In the genomic region with DNA sequence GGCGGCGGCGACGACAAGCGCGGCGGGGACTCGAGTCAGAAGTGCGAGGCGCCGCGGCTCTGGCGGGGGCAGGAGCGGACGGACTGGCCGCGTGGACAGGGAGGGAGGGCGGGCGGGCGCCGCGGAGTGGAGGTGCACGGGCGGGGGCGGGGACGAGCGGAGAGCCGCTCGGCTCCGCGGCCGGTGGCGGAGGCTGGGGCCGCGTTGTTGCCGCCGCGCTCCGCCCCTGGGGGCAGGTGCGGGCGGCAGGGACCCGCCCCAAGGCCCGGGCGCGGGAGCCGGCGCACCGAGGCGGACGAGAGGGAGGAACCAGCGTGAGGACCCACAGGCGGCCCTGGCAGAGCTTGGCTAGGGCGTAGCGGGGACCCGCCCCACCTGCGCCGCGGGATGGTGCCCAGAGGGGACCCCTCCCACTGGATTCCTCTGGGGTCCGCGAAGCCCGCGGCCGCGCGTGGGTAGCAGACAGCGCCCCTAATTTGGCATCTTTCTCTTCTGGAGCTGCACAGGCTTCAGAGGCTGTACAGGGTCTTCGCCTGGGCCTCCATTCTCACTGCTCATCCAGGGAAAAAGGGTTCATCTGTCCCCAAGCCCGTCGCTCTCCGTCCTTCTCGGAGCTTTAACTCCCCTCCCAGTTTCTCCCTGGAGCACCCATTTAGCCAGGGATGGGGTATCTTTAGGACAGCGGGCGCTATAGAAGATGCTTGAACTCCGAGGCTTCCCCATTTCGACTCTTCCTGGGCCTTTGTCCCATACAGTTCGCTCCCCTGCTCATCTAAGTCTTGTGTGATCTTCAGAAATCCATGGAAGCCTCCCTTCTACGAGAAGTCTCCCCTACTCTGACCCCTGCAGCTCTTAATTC, we compare ENCODE assay signal across 8 cellular contexts. TPM values are rescaled to one million over a fixed set of nuclear protein-coding genes. Genes with fewer than 3 reads are reported as not detected.
A peak's percentile ranks its signal among the peaks of the same experiment; 100 is the strongest.
DNase-seq lines count a peak whose midpoint lies in the region; ATAC-seq and TF ChIP-seq lines count a peak whose summit lies in the region.

Gene TMEM163 (minus strand): TSS at position 45 of the 859 bp plus-strand sequence.

- H3K4me3 Mint-ChIP-seq in activated T-helper 1 cell treated with anti-CD3 and anti-CD28 coated beads, Interleukin-12 subunit alpha, Interleukin-12 subunit beta, Interleukin-2, Interleukin-4 antibody, amounts not matched to agents 30 ng/mL and 10 ng/mL and 1 ng/mL, durations not matched to agents 14 hours and 24 hours and 36 hours = peak within 1 kb of the TSS; percentile 81
- peak within 1 kb of the TSS; percentile 81 for H3K4me3 Mint-ChIP-seq in glutamatergic neuron (ENCODE audit: unreplicated experiment)

- H2BK12ac ChIP-seq in trophoblast cell (ENCODE audit: low read length) = no peak within 1 kb of the TSS

- no peak within 1 kb of the TSS for H3K18ac ChIP-seq in trophoblast cell (ENCODE audit: low read length)

- H3K27ac ChIP-seq in trophoblast cell (ENCODE audit: low read depth, low read length) = no peak within 1 kb of the TSS

- ATAC-seq in HG03097 (IDR thresholded peaks at IDR 0.05; ENCODE audit: low FRiP score, unreplicated experiment) = no peak

- peaks cover 4% of the 10 kb centered on the region for H3K9me3 ChIP-seq in trophoblast cell (ENCODE audit: insufficient read depth, low read depth, low read length)

- intact Hi-C loops in activated T-helper 1 cell treated with anti-CD3 and anti-CD28 coated beads, Interleukin-12 subunit alpha, Interleukin-12 subunit beta, Interleukin-2, Interleukin-4 antibody, amounts not matched to agents 30 ng/mL and 10 ng/mL and 1 ng/mL, durations not matched to agents 14 hours and 24 hours and 36 hours (cut with micrococcal nuclease) = loop anchor here (5.0 to 10.0 kb wide), 2 partner anchors 264 to 602 kb away; no protein-coding TSS in a partner anchor

- peak within 1 kb of the TSS; percentile 28 for H3K4me3 ChIP-seq in Jurkat, Clone E6-1 (ENCODE audit: low read length)
- peak within 1 kb of the TSS; percentile 56 for H3K4me3 ChIP-seq in trophoblast cell (ENCODE audit: low read depth, low read length)

- H4K12ac ChIP-seq in trophoblast cell (ENCODE audit: low read depth, low read length) = no peak within 1 kb of the TSS

- peak within 1 kb of the TSS; percentile 87 for H3K4me2 ChIP-seq in trophoblast cell (ENCODE audit: low read length)

- TF ChIP-seq CTCF in glutamatergic neuron (IDR thresholded peaks at IDR 0.05; ENCODE audit: partially characterized antibody, unreplicated experiment) = no peak

- no peaks in the 10 kb centered on the region for H3K79me2 ChIP-seq in trophoblast cell (ENCODE audit: control insufficient read depth, insufficient read depth, low read length, poor library complexity)

- no peak within 1 kb of the TSS for H2BK5ac ChIP-seq in trophoblast cell (ENCODE audit: low read depth, low read length, poor library complexity)

- H4K91ac ChIP-seq in trophoblast cell (ENCODE audit: low read depth, low read length) = no peak within 1 kb of the TSS

- H2AFZ ChIP-seq in trophoblast cell (ENCODE audit: insufficient read depth, low read length, poor library complexity) = peak within 1 kb of the TSS; percentile 66

- peak; percentile 7 to 15 for DNase-seq in activated CD4-positive, alpha-beta T cell treated with anti-CD3 and anti-CD28 coated beads for 4 hours
- no peak for DNase-seq in activated CD4-positive, alpha-beta T cell treated with anti-CD3 and anti-CD28 coated beads, Interleukin-2, amount 50 U/mL, for 4 hours
- no peak for DNase-seq in Jurkat, Clone E6-1 (ENCODE audit: low read depth, low spot score)
- no peak for DNase-seq in activated T-helper 1 cell treated with anti-CD3 and anti-CD28 coated beads, Interleukin-12 subunit alpha, Interleukin-12 subunit beta, Interleukin-2, Interleukin-4 antibody, amounts not matched to agents 30 ng/mL and 10 ng/mL and 1 ng/mL, durations not matched to agents 14 hours and 24 hours and 36 hours (ENCODE audit: low spot score)
- DNase-seq in glutamatergic neuron (peak; percentile 61), trophoblast cell (peak in 1 of 2 donors; percentile 50), D341Med (ENCODE audit: low spot score) (no peak)

- H3K9ac ChIP-seq in trophoblast cell (ENCODE audit: low read length) = no peak within 1 kb of the TSS

- WGBS in trophoblast cell (ENCODE audit: extremely low coverage, insufficient coverage, insufficient read length) = no CpG with 5 or more reads among the region's 77 CpGs

- H3K27me3 Mint-ChIP-seq in activated T-helper 1 cell treated with anti-CD3 and anti-CD28 coated beads, Interleukin-12 subunit alpha, Interleukin-12 subunit beta, Interleukin-2, Interleukin-4 antibody, amounts not matched to agents 30 ng/mL and 10 ng/mL and 1 ng/mL, durations not matched to agents 14 hours and 24 hours and 36 hours (ENCODE audit: insufficient read depth) = peaks cover 66% of the 10 kb centered on the region
- H3K27me3 Mint-ChIP-seq in glutamatergic neuron (ENCODE audit: unreplicated experiment) = peaks cover 12% of the 10 kb centered on the region

- H4K8ac ChIP-seq in trophoblast cell (ENCODE audit: low read depth, low read length) = no peak within 1 kb of the TSS

- no peak within 1 kb of the TSS for H3K23ac ChIP-seq in trophoblast cell (ENCODE audit: low read length)

- H3K27ac Mint-ChIP-seq in activated T-helper 1 cell treated with anti-CD3 and anti-CD28 coated beads, Interleukin-12 subunit alpha, Interleukin-12 subunit beta, Interleukin-2, Interleukin-4 antibody, amounts not matched to agents 30 ng/mL and 10 ng/mL and 1 ng/mL, durations not matched to agents 14 hours and 24 hours and 36 hours = no peak within 1 kb of the TSS
- H3K27ac Mint-ChIP-seq in glutamatergic neuron (ENCODE audit: unreplicated experiment) = peak within 1 kb of the TSS; percentile 35

- H3K36me3 Mint-ChIP-seq in activated T-helper 1 cell treated with anti-CD3 and anti-CD28 coated beads, Interleukin-12 subunit alpha, Interleukin-12 subunit beta, Interleukin-2, Interleukin-4 antibody, amounts not matched to agents 30 ng/mL and 10 ng/mL and 1 ng/mL, durations not matched to agents 14 hours and 24 hours and 36 hours (ENCODE audit: low read depth) = no peaks in the 10 kb centered on the region
- H3K36me3 Mint-ChIP-seq in glutamatergic neuron (ENCODE audit: unreplicated experiment) = peaks cover 3% of the 10 kb centered on the region

- H3K27me3 ChIP-seq in trophoblast cell (ENCODE audit: insufficient read depth, low read length) = peaks cover 40% of the 10 kb centered on the region

- H3K9me3 Mint-ChIP-seq in activated T-helper 1 cell treated with anti-CD3 and anti-CD28 coated beads, Interleukin-12 subunit alpha, Interleukin-12 subunit beta, Interleukin-2, Interleukin-4 antibody, amounts not matched to agents 30 ng/mL and 10 ng/mL and 1 ng/mL, durations not matched to agents 14 hours and 24 hours and 36 hours = no peaks in the 10 kb centered on the region
- peaks cover 12% of the 10 kb centered on the region for H3K9me3 Mint-ChIP-seq in glutamatergic neuron (ENCODE audit: unreplicated experiment)

- H3K36me3 ChIP-seq in trophoblast cell (ENCODE audit: control insufficient read depth in 1 of 2, insufficient read depth in 2 of 2, low read length in 2 of 2) = no peaks in the 10 kb centered on the region

- H2AK5ac ChIP-seq in trophoblast cell (ENCODE audit: low read length) = no peak within 1 kb of the TSS

- peaks cover 10% of the 10 kb centered on the region for H3K4me1 Mint-ChIP-seq in activated T-helper 1 cell treated with anti-CD3 and anti-CD28 coated beads, Interleukin-12 subunit alpha, Interleukin-12 subunit beta, Interleukin-2, Interleukin-4 antibody, amounts not matched to agents 30 ng/mL and 10 ng/mL and 1 ng/mL, durations not matched to agents 14 hours and 24 hours and 36 hours (ENCODE audit: low read depth)
- H3K4me1 Mint-ChIP-seq in glutamatergic neuron (ENCODE audit: low read depth, unreplicated experiment) = peaks cover 28% of the 10 kb centered on the region

- no peak within 1 kb of the TSS for H3K14ac ChIP-seq in trophoblast cell (ENCODE audit: low read length)

- no peak within 1 kb of the TSS for H2BK120ac ChIP-seq in trophoblast cell (ENCODE audit: insufficient read depth, low read length, poor library complexity)

- H3K4me1 ChIP-seq in trophoblast cell (ENCODE audit: control insufficient read depth in 1 of 2, insufficient read depth in 2 of 2, low read length in 2 of 2) = peaks cover 10 to 15% of the 10 kb centered on the region in 2 experiments

- H3K79me1 ChIP-seq in trophoblast cell (ENCODE audit: low read length) = no peaks in the 10 kb centered on the region

- no peak within 1 kb of the TSS for H3K4ac ChIP-seq in trophoblast cell (ENCODE audit: low read depth, low read length)

RNA-seq across cellular contexts. Expression of gene TMEM163, which starts in this region (rescaled TPM):
- polyA plus RNA-seq in Jurkat, Clone E6-1 (2012; ENCODE audit: insufficient read depth, insufficient read length) = 0.61 TPM
- total RNA-seq in activated T-helper 1 cell treated with anti-CD3 and anti-CD28 coated beads, Interleukin-12 subunit alpha, Interleukin-12 subunit beta, Interleukin-2, Interleukin-4 antibody, amounts not matched to agents 30 ng/mL and 10 ng/mL and 1 ng/mL, durations not matched to agents 14 hours and 24 hours and 36 hours = 0.12 and 0.21 TPM in 2 replicates
- 27.7 TPM for total RNA-seq in glutamatergic neuron (ENCODE audit: unreplicated experiment)
- polyA plus RNA-seq in trophoblast cell (2013) = 0.36 and 0.41 TPM in 2 replicates

Comparison
In these comparisons a context has a peak if more than half of its experiments do, and no peak if none do; other contexts are left out.
1. RNA of gene TMEM163 (total RNA-seq): 27.7 TPM in glutamatergic neuron (single experiment); 0.12 to 0.21 TPM in activated T-helper 1 cell treated with anti-CD3 and anti-CD28 coated beads, Interleukin-12 subunit alpha, Interleukin-12 subunit beta, Interleukin-2, Interleukin-4 antibody, amounts not matched to agents 30 ng/mL and 10 ng/mL and 1 ng/mL, durations not matched to agents 14 hours and 24 hours and 36 hours; every median in the first group is over 10 times any median in the second.
2. DNase-seq: peak in activated CD4-positive, alpha-beta T cell treated with anti-CD3 and anti-CD28 coated beads for 4 hours (2 of 2) and glutamatergic neuron (single experiment); none in activated CD4-positive, alpha-beta T cell treated with anti-CD3 and anti-CD28 coated beads, Interleukin-2, amount 50 U/mL, for 4 hours (0 of 2), Jurkat, Clone E6-1 (single experiment), activated T-helper 1 cell treated with anti-CD3 and anti-CD28 coated beads, Interleukin-12 subunit alpha, Interleukin-12 subunit beta, Interleukin-2, Interleukin-4 antibody, amounts not matched to agents 30 ng/mL and 10 ng/mL and 1 ng/mL, durations not matched to agents 14 hours and 24 hours and 36 hours (single experiment) and D341Med (single experiment).